ENCODE assay signal across 17 cellular contexts in genomic region chr2:71336802-71337201, GRCh38. TPM values are rescaled to one million over a fixed set of nuclear protein-coding genes. Genes with fewer than 3 reads are reported as not detected.
DNase-seq lines count a peak whose midpoint lies in the region; ATAC-seq, FAIRE-seq and TF ChIP-seq lines count a peak whose summit lies in the region.
"Had no signal": no experiment of that assay in that cellular context is flagged by ENCODE, and none has a peak within 500 bp of the region (broad histone marks: within the 10 kb centered on the region; RNA-seq: fewer than 3 reads in every experiment).

No MANE protein-coding gene starts in this region.

- TF ChIP-seq CTCF in K562 (IDR thresholded peaks at IDR 0.05 in 2 of 3, conservative IDR thresholded peaks at IDR 0.05 in 1 of 3; ENCODE audit: insufficient read depth in 2 of 3, low read depth in 1 of 3, low read length in 3 of 3) (no peak), colonic mucosa (IDR thresholded peaks at IDR 0.05) (no peak), natural killer cell (IDR thresholded peaks at IDR 0.05) (no peak)

- H3K4me3 ChIP-seq in K562 (no peak overlapping the region), colonic mucosa (no peak overlapping the region)
- H3K4me3 ChIP-seq: cardiac muscle cell, GM12878 had no signal

- no peak for TF ChIP-seq RAD21 in K562 (CRISPR knock-in tag; conservative IDR thresholded peaks at IDR 0.05 in 1 of 2, IDR thresholded peaks at IDR 0.05 in 1 of 2)

- POLR2A ChIA-PET in K562 (lab: Yijun Ruan, JAX) = interaction anchor here (0.5 to 1.0 kb wide), 4 partner anchors 16 to 81 kb away, joined by 3 read pairs; no protein-coding TSS in a partner anchor

- no peaks in the 10 kb centered on the region for H3K27me3 Mint-ChIP-seq in natural killer cell (ENCODE audit: low read depth in 2 of 2)
- H3K27me3 Mint-ChIP-seq: activated T-helper 17 cell treated with anti-CD3 and anti-CD28 coated beads, Interleukin-2, amount 50 U/mL, for 72 hours; memory B cell; type B pancreatic cell had no signal

- H3K27ac Mint-ChIP-seq in natural killer cell = no peak overlapping the region
- H3K27ac Mint-ChIP-seq: activated T-helper 17 cell treated with anti-CD3 and anti-CD28 coated beads, Interleukin-2, amount 50 U/mL, for 72 hours; memory B cell; type B pancreatic cell had no signal

- H3K27me3 ChIP-seq in K562 (ENCODE audit: control insufficient read depth in 2 of 2, insufficient read depth in 2 of 2, low read length in 2 of 2) (no peaks in the 10 kb centered on the region), colonic mucosa (no peaks in the 10 kb centered on the region)
- H3K27me3 ChIP-seq: cardiac muscle cell had no signal

- TF ChIP-seq POLR2A in K562 (conservative IDR thresholded peaks at IDR 0.05) = no peak

- CTCF ChIA-PET in K562 (lab: Yijun Ruan, JAX; ENCODE audit: low intra/inter-chr PET ratio) = no interaction called here

- H3K4me1 Mint-ChIP-seq in natural killer cell = peaks cover 63 to 72% of the 10 kb centered on the region in 2 donors

- intact Hi-C loops in Right ventricle myocardium inferior (cut with DNase I) = no loop called here
- intact Hi-C loops in cardiac septum (cut with DNase I) = no loop called here
- intact Hi-C loops in K562 (cut with micrococcal nuclease) = no loop called here
- intact Hi-C loops in left ventricle myocardium superior (cut with micrococcal nuclease) = no loop called here
- intact Hi-C loops in colonic mucosa (cut with DNase I) = no loop called here
- intact Hi-C loops in natural killer cell (cut with micrococcal nuclease) = no loop called here

- H3K36me3 ChIP-seq in K562 (ENCODE audit: control insufficient read depth, insufficient read depth, low read length) (peaks cover 57% of the 10 kb centered on the region), colonic mucosa (no peaks in the 10 kb centered on the region)
- H3K36me3 ChIP-seq: cardiac muscle cell had no signal

- no TSS peak for BruUV-seq in K562 (replicated peaks; lab: Mats Ljungman, UMichigan)

- in situ Hi-C loops in K562 (cut with MboI) = no loop called here

- H3K9me3 ChIP-seq in K562 (replicated peaks; ENCODE audit: control insufficient read depth, insufficient read depth, low read depth, low read length) (no peaks in the 10 kb centered on the region), colonic mucosa (no peaks in the 10 kb centered on the region)

- H3K79me2 ChIP-seq in K562 (ENCODE audit: control insufficient read depth, insufficient read depth, low read length) = peaks cover 99% of the 10 kb centered on the region

- ATAC-seq in Right ventricle myocardium inferior = peak; percentile 63
- no peak for ATAC-seq in K562
- peak; percentile 70 for ATAC-seq in left ventricle myocardium superior
- no peak for ATAC-seq in natural killer cell
- ATAC-seq in GM18861 (IDR thresholded peaks at IDR 0.05; ENCODE audit: unreplicated experiment) = no peak
- ATAC-seq: activated T-helper 17 cell treated with anti-CD3 and anti-CD28 coated beads, Interleukin-2, amount 50 U/mL, for 72 hours; GM12878 had no signal

- H3K36me3 Mint-ChIP-seq in natural killer cell = peaks cover 6% of the 10 kb centered on the region

- H3K9ac ChIP-seq in K562 (ENCODE audit: insufficient read depth in 1 of 2, low read depth in 2 of 2, low read length in 2 of 2) (no peak overlapping the region), colonic mucosa (ENCODE audit: low read depth in 2 of 2, low read length in 2 of 2) (no peak overlapping the region)
- H3K9ac ChIP-seq: parathyroid adenoma had no signal

- H3K27ac ChIP-seq in K562 (ENCODE audit: extremely low read depth, low read depth, low read length) (no peak overlapping the region), colonic mucosa (no peak overlapping the region)
- H3K27ac ChIP-seq: cardiac muscle cell, parathyroid adenoma had no signal

- no peak overlapping the region for H3K4me2 ChIP-seq in K562 (ENCODE audit: insufficient read depth, low read length)

- TF ChIP-seq EP300 in K562 (IDR thresholded peaks at IDR 0.05; ENCODE audit: low read length) = no peak

- no peak for DNase-seq in Right ventricle myocardium inferior (ENCODE audit: missing footprints)
- no peak for DNase-seq in cardiac septum (ENCODE audit: low spot score)
- no peak for DNase-seq in K562 (ENCODE audit: extremely low read depth in 1 of 4, low spot score in 3 of 4)
- DNase-seq in left ventricle myocardium superior = no peak
- no peak for DNase-seq in colonic mucosa
- no peak for DNase-seq in kidney tubule cell (ENCODE audit: low spot score)
- DNase-seq in natural killer cell = no peak
- DNase-seq: ACHN; MM.1S; stimulated activated CD4-positive, alpha-beta T cell treated with anti-CD3 and anti-CD28 coated beads, Interleukin-12 subunit alpha, Interleukin-12 subunit beta, amount 100 ng/mL, for 4 hours had no signal

- peaks cover 19% of the 10 kb centered on the region for H4K20me1 ChIP-seq in K562 (replicated peaks; ENCODE audit: control insufficient read depth, insufficient read depth, low read length)

- FAIRE-seq in K562 (lab: Jason Lieb, UNC) = no peak
- FAIRE-seq: GM12878 had no signal

- H3K9me1 ChIP-seq in K562 (ENCODE audit: control insufficient read depth, insufficient read depth, low read length) = no peaks in the 10 kb centered on the region

- peaks cover 4 to 18% of the 10 kb centered on the region in 2 experiments; a peak in 3 of 5 replicates for H3K4me1 ChIP-seq in K562 (replicated peaks in 1 of 2; ENCODE audit: control insufficient read depth in 2 of 2, insufficient read depth in 2 of 2, low read length in 2 of 2)
- peaks cover 5% of the 10 kb centered on the region for H3K4me1 ChIP-seq in colonic mucosa

- H2AFZ ChIP-seq in K562 (ENCODE audit: low read depth, low read length) = no peak overlapping the region
- H2AFZ ChIP-seq: parathyroid adenoma had no signal

- no peak overlapping the region for H3K4me3 Mint-ChIP-seq in natural killer cell
- H3K4me3 Mint-ChIP-seq: activated T-helper 17 cell treated with anti-CD3 and anti-CD28 coated beads, Interleukin-2, amount 50 U/mL, for 72 hours; memory B cell; type B pancreatic cell had no signal

- H3K9me3 Mint-ChIP-seq in natural killer cell = no peaks in the 10 kb centered on the region
- H3K9me3 Mint-ChIP-seq: activated T-helper 17 cell treated with anti-CD3 and anti-CD28 coated beads, Interleukin-2, amount 50 U/mL, for 72 hours; memory B cell had no signal

TF ChIP-seq in K562, 482 proteins besides CTCF, POLR2A, EP300 and RAD21 (continues in another document):
- TF ChIP-seq MYBL2 (IDR thresholded peaks at IDR 0.05; ENCODE audit: low read depth) = no peak
- no peak for TF ChIP-seq MYBL2 (CRISPR knock-in tag; IDR thresholded peaks at IDR 0.05; ENCODE audit: borderline replicate concordance)
- peak; percentile 61 for TF ChIP-seq CEBPB (tag; IDR thresholded peaks at IDR 0.05)
- no peak for TF ChIP-seq CEBPG (CRISPR knock-in tag; IDR thresholded peaks at IDR 0.05)
- TF ChIP-seq CEBPG (tag; conservative IDR thresholded peaks at IDR 0.05 in 1 of 2, IDR thresholded peaks at IDR 0.05 in 1 of 2) = peak; percentile 42 to 63; a peak in 3 of 4 replicates
- 0 out of 2 replicates have a peak, but pooled peaks have one; percentile 18 for TF ChIP-seq ATF3 (IDR thresholded peaks at IDR 0.05)
- no peak for TF ChIP-seq ATF3 (CRISPR knock-in tag; conservative IDR thresholded peaks at IDR 0.05)
- TF ChIP-seq MCM7 (IDR thresholded peaks at IDR 0.05) = no peak
- no peak for TF ChIP-seq NCOA1 (IDR thresholded peaks at IDR 0.05; ENCODE audit: low read depth)

RNA-seq across cellular contexts. Expression of gene ZNF638, which starts 5.2 kb away (rescaled TPM):
- 91.9 TPM for total RNA-seq in Right ventricle myocardium inferior
- total RNA-seq in cardiac septum = 79.5 TPM
- total RNA-seq in K562 (2011; cell fraction: chromatin; rRNA removed; ENCODE audit: low replicate concordance) = 174 and 623 TPM in 2 replicates
- 72.9 and 101 TPM in 2 replicates for total RNA-seq in K562 (2011; cell fraction: nucleolus; rRNA removed)
- total RNA-seq in K562 (2011; cell fraction: nucleoplasm; rRNA removed) = 171 and 220 TPM in 2 replicates
- 87.9 and 98.8 TPM in 2 replicates for total RNA-seq in K562 (2014; rRNA removed)
- total RNA-seq in K562 (2014; rRNA removed; fragmentation: Illumina TruSeq; extraction: Trizol) = 155 and 159 TPM in 2 replicates
- 151 and 165 TPM in 2 replicates for total RNA-seq in K562 (2015; rRNA removed; fragmentation: Illumina TruSeq; extraction: Trizol)
- total RNA-seq in K562 (2021) = 73.8 and 79.5 TPM in 2 replicates
- 67.2 and 110 TPM in 2 replicates for polyA plus RNA-seq in K562 (2011; rRNA removed)
- 23.5 and 29.3 TPM in 2 replicates for polyA plus RNA-seq in K562 (2011; cell fraction: cytosol; rRNA removed)
- 130 and 153 TPM in 2 replicates for polyA plus RNA-seq in K562 (2011; cell fraction: nucleus; rRNA removed)
- 78.1 and 79.2 TPM in 2 replicates for polyA plus RNA-seq in K562 (2012)
- polyA plus RNA-seq in K562 (2014; fragmentation: Illumina TruSeq; extraction: Trizol) = 71.8 and 113 TPM in 2 replicates
- 10 to 100 TPM; 53.3 to 57.6 TPM for polyA plus RNA-seq in K562 (2014; fragmentation: Nextera tagmentation; extraction: Ambion mirVana)
- polyA plus RNA-seq in K562 (2014; rRNA removed) = 79.3 and 82.5 TPM in 2 replicates
- polyA minus RNA-seq in K562 (2011; rRNA and poly(A)+ RNA removed) = 305 and 364 TPM in 2 replicates
- polyA minus RNA-seq in K562 (2011; cell fraction: cytosol; rRNA and poly(A)+ RNA removed) = 49.1 and 83.5 TPM in 2 replicates
- 224 and 279 TPM in 2 replicates for polyA minus RNA-seq in K562 (2011; cell fraction: nucleus; rRNA and poly(A)+ RNA removed)
- total RNA-seq in left ventricle myocardium superior = 96.2 TPM
- 10 to 100 TPM; 73.2 to 76.9 TPM for total RNA-seq in colonic mucosa
- 100 to 1,000 TPM; 104 to 126 (median 113) TPM for total RNA-seq in natural killer cell

Comparison
In these comparisons a context has a peak if more than half of its experiments do, and no peak if none do; other contexts are left out.
1. ATAC-seq: peak in Right ventricle myocardium inferior (single experiment) and left ventricle myocardium superior (single experiment); none in K562 (single experiment), natural killer cell (0 of 3) and GM18861 (single experiment).